ENCODE assay signal across 13 cellular contexts in genomic region chr9:19451240-19452087, GRCh38.
DNase-seq lines count a peak whose midpoint lies in the region; ATAC-seq lines count a peak whose summit lies in the region.
"Had no signal": no experiment of that assay in that cellular context is flagged by ENCODE, and none has a peak within 500 bp of the region (broad histone marks: within the 10 kb centered on the region; RNA-seq: fewer than 3 reads in every experiment).

No MANE protein-coding gene starts in this region.

- no peaks in the 10 kb centered on the region for H3K9me3 Mint-ChIP-seq in activated naive CD8-positive, alpha-beta T cell treated with anti-CD3 and anti-CD28 coated beads, Interleukin-2, amount 50 U/mL, for 24 hours
- H3K9me3 Mint-ChIP-seq: mesothelial cell of epicardium had no signal

- no peak overlapping the region for H3K4me3 Mint-ChIP-seq in activated naive CD8-positive, alpha-beta T cell treated with anti-CD3 and anti-CD28 coated beads, Interleukin-2, amount 50 U/mL, for 24 hours
- H3K4me3 Mint-ChIP-seq: activated naive CD8-positive, alpha-beta T cell; mesothelial cell of epicardium had no signal

- H3K27ac Mint-ChIP-seq in activated naive CD8-positive, alpha-beta T cell treated with anti-CD3 and anti-CD28 coated beads, Interleukin-2, amount 50 U/mL, for 24 hours: no peak overlapping the region
- H3K27ac Mint-ChIP-seq: activated naive CD8-positive, alpha-beta T cell; mesothelial cell of epicardium had no signal

- no peak for DNase-seq in activated naive CD8-positive, alpha-beta T cell treated with anti-CD3 and anti-CD28 coated beads, Interleukin-2, amount 50 U/mL, for 24 hours
- DNase-seq in nucleus accumbens (lab: John Stamatoyannopoulos, UW) (no peak), DMS153 (lab: John Stamatoyannopoulos, UW) (no peak), epidermal melanocyte (ENCODE audit: insufficient read length, low spot score) (no peak), SKM-1 (lab: John Stamatoyannopoulos, UW; ENCODE audit: unreplicated experiment) (no peak)
- DNase-seq: activated CD4-positive, alpha-beta T cell treated with anti-CD3 and anti-CD28 coated beads, Interleukin-2, amount 50 U/mL, for 48 hours; effector memory CD4-positive, alpha-beta T cell had no signal

- H3K27me3 Mint-ChIP-seq in activated naive CD8-positive, alpha-beta T cell treated with anti-CD3 and anti-CD28 coated beads, Interleukin-2, amount 50 U/mL, for 24 hours: no peaks in the 10 kb centered on the region
- H3K27me3 Mint-ChIP-seq: activated naive CD8-positive, alpha-beta T cell had no signal

- no peaks in the 10 kb centered on the region for H3K4me1 Mint-ChIP-seq in activated naive CD8-positive, alpha-beta T cell treated with anti-CD3 and anti-CD28 coated beads, Interleukin-2, amount 50 U/mL, for 24 hours
- H3K4me1 Mint-ChIP-seq: mesothelial cell of epicardium had no signal

- H3K36me3 Mint-ChIP-seq in activated naive CD8-positive, alpha-beta T cell treated with anti-CD3 and anti-CD28 coated beads, Interleukin-2, amount 50 U/mL, for 24 hours (ENCODE audit: low read depth): no peaks in the 10 kb centered on the region
- H3K36me3 Mint-ChIP-seq: mesothelial cell of epicardium had no signal

- ATAC-seq in GM18870 (IDR thresholded peaks at IDR 0.05; ENCODE audit: unreplicated experiment) (peak; percentile 95), GM21723 (IDR thresholded peaks at IDR 0.05; ENCODE audit: unreplicated experiment) (peak; percentile 94), HG03135 (IDR thresholded peaks at IDR 0.05; ENCODE audit: unreplicated experiment) (peak; percentile 96)
- peak; percentile 33 for ATAC-seq in activated naive CD8-positive, alpha-beta T cell treated with anti-CD3 and anti-CD28 coated beads, Interleukin-2, amount 50 U/mL, for 24 hours
- ATAC-seq: K562 had no signal

Comparison
In these comparisons a context has a peak if more than half of its experiments do, and no peak if none do; other contexts are left out.
1. ATAC-seq: peak in every context shown above with its lines; median percentile 96 in HG03135; 95 in GM18870; 94 in GM21723; 33 in activated naive CD8-positive, alpha-beta T cell treated with anti-CD3 and anti-CD28 coated beads, Interleukin-2, amount 50 U/mL, for 24 hours.